11 cellular contexts compared by ENCODE assay signal in the genomic region with DNA sequence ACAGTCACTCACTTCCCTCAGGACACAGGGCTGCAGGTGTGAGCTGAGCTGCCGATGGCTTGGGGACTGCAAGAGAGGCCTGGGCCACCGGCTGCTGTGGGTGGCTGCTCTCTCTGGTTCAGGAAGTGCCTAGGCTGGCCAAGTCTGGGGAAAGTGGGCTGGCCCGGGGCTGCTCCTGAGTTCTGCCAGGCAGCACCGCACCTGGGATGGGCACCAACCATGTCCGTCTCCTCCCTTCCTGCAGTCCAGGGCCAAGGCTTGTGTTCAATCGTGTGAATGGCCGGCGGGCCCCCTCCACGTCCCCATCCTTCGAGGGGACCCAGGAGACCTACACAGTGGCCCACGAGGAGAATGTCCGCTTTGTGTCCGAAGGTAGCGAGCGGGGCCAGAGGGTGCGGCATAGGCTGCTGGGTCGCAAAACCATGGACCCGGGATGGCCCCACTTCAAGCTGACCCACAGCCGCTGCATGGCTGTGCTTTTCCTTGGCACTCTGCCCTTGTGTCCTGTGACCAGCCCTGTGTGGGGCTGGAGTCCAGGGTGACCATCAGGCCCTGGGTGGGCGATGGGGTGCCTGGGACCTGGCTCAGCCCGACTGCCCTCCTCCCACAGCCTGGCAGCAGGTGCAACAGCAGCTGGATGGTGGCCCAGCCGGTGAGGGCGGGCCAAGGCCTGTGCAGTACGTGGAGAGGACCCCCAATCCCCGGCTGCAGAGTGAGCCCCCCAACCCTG. TPM values are rescaled to one million over a fixed set of nuclear protein-coding genes. Genes with fewer than 3 reads are reported as not detected.
A peak's percentile ranks its signal among the peaks of the same experiment; 100 is the strongest.
DNase-seq lines count a peak whose midpoint lies in the region; ATAC-seq and TF ChIP-seq lines count a peak whose summit lies in the region.
"Had no signal": no experiment of that assay in that cellular context is flagged by ENCODE, and none has a peak within 500 bp of the region (broad histone marks: within the 10 kb centered on the region; RNA-seq: fewer than 3 reads in every experiment).

No MANE protein-coding gene starts in this region.

- peak overlapping the region; percentile 55 for H3K27ac Mint-ChIP-seq in activated T-cell treated with anti-CD3 and anti-CD28 coated beads, Interleukin-2, amount 50 U/mL, for 24 hours
- no peak overlapping the region for H3K27ac Mint-ChIP-seq in activated T-cell treated with anti-CD3 and anti-CD28 coated beads, Interleukin-2, amount 50 U/mL, for 72 hours
- H3K27ac Mint-ChIP-seq in activated T-helper 17 cell treated with anti-CD3 and anti-CD28 coated beads, Interleukin-2, amount 50 U/mL, for 72 hours = no peak overlapping the region

- H3K4me1 ChIP-seq in right lobe of liver (peaks cover 0 to 50% (median 17%) of the 10 kb centered on the region in 4 donors), subcutaneous abdominal adipose tissue (ENCODE audit: control insufficient read depth in 5 of 5, insufficient read depth in 5 of 5, low read length in 5 of 5) (peaks cover 0 to 63% (median 59%) of the 10 kb centered on the region in 5 donors)

- no peaks in the 10 kb centered on the region for H3K27me3 ChIP-seq in right lobe of liver
- H3K27me3 ChIP-seq in subcutaneous abdominal adipose tissue (ENCODE audit: control insufficient read depth in 5 of 5, insufficient read depth in 4 of 5, low read length in 5 of 5) = no peaks in the 10 kb centered on the region
- H3K27me3 ChIP-seq: neutrophil had no signal

- no peaks in the 10 kb centered on the region for H3K27me3 Mint-ChIP-seq in activated T-cell treated with anti-CD3 and anti-CD28 coated beads, Interleukin-2, amount 50 U/mL, for 24 hours
- no peaks in the 10 kb centered on the region for H3K27me3 Mint-ChIP-seq in activated T-cell treated with anti-CD3 and anti-CD28 coated beads, Interleukin-2, amount 50 U/mL, for 72 hours (ENCODE audit: low read depth)
- H3K27me3 Mint-ChIP-seq in activated T-helper 17 cell treated with anti-CD3 and anti-CD28 coated beads, Interleukin-2, amount 50 U/mL, for 72 hours = no peaks in the 10 kb centered on the region
- no peaks in the 10 kb centered on the region for H3K27me3 Mint-ChIP-seq in activated T-cell treated with anti-CD3 and anti-CD28 coated beads, Interleukin-2, amount 50 U/mL, for 4 hours (ENCODE audit: low read depth)
- H3K27me3 Mint-ChIP-seq: stimulated activated naive CD8-positive, alpha-beta T cell treated with anti-CD3 and anti-CD28 coated beads, Interleukin-15, amount 100 ng/mL, for 72 hours had no signal

- peaks cover 54% of the 10 kb centered on the region for H3K36me3 Mint-ChIP-seq in activated T-cell treated with anti-CD3 and anti-CD28 coated beads, Interleukin-2, amount 50 U/mL, for 24 hours (ENCODE audit: low read depth)
- H3K36me3 Mint-ChIP-seq in activated T-cell treated with anti-CD3 and anti-CD28 coated beads, Interleukin-2, amount 50 U/mL, for 72 hours (ENCODE audit: insufficient read depth in 2 of 2) = no peaks in the 10 kb centered on the region
- H3K36me3 Mint-ChIP-seq in activated T-helper 17 cell treated with anti-CD3 and anti-CD28 coated beads, Interleukin-2, amount 50 U/mL, for 72 hours (ENCODE audit: low read depth) = peaks cover 11% of the 10 kb centered on the region
- H3K36me3 Mint-ChIP-seq in activated T-cell treated with anti-CD3 and anti-CD28 coated beads, Interleukin-2, amount 50 U/mL, for 4 hours (ENCODE audit: insufficient read depth) = no peaks in the 10 kb centered on the region

- peaks cover 36% of the 10 kb centered on the region for H3K4me1 Mint-ChIP-seq in activated T-cell treated with anti-CD3 and anti-CD28 coated beads, Interleukin-2, amount 50 U/mL, for 24 hours (ENCODE audit: low read depth)
- H3K4me1 Mint-ChIP-seq in activated T-cell treated with anti-CD3 and anti-CD28 coated beads, Interleukin-2, amount 50 U/mL, for 72 hours (ENCODE audit: low read depth) = peaks cover 22% of the 10 kb centered on the region
- H3K4me1 Mint-ChIP-seq in activated T-helper 17 cell treated with anti-CD3 and anti-CD28 coated beads, Interleukin-2, amount 50 U/mL, for 72 hours = peaks cover 8% of the 10 kb centered on the region
- peaks cover 21% of the 10 kb centered on the region for H3K4me1 Mint-ChIP-seq in activated T-cell treated with anti-CD3 and anti-CD28 coated beads, Interleukin-2, amount 50 U/mL, for 4 hours (ENCODE audit: low read depth)

- H3K9ac ChIP-seq in subcutaneous abdominal adipose tissue (ENCODE audit: low read length in 5 of 5) = peak overlapping the region in 1 of 5 donors; percentile 8

- intact Hi-C loops in right lobe of liver (cut with DNase I) = no loop called here

- H3K4me3 ChIP-seq in right lobe of liver (peak overlapping the region in 2 of 3 donors; percentile 72 to 88), subcutaneous abdominal adipose tissue (ENCODE audit: low read depth in 1 of 5, low read length in 5 of 5) (no peak overlapping the region)

- H3K9me3 ChIP-seq in right lobe of liver (no peaks in the 10 kb centered on the region), subcutaneous abdominal adipose tissue (ENCODE audit: control insufficient read depth in 5 of 5, low read length in 5 of 5) (no peaks in the 10 kb centered on the region)
- H3K9me3 ChIP-seq: neutrophil had no signal

- H3K27ac ChIP-seq in right lobe of liver (peak overlapping the region in 2 of 3 donors; percentile 86 to 94), subcutaneous abdominal adipose tissue (ENCODE audit: low read depth, low read length) (peak overlapping the region; percentile 64)

- ATAC-seq in activated T-cell treated with anti-CD3 and anti-CD28 coated beads, Interleukin-2, amount 50 U/mL, for 72 hours (replicated peaks in 1 of 2) = no peak
- ATAC-seq in activated T-helper 17 cell treated with anti-CD3 and anti-CD28 coated beads, Interleukin-2, amount 50 U/mL, for 72 hours (replicated peaks) = no peak
- peak; percentile 17 to 46 (median 36) for ATAC-seq in right lobe of liver
- no peak for ATAC-seq in activated T-cell treated with anti-CD3 and anti-CD28 coated beads, Interleukin-2, amount 50 U/mL, for 4 hours

- peak; percentile 34 for DNase-seq in activated T-cell treated with anti-CD3 and anti-CD28 coated beads, Interleukin-2, amount 50 U/mL, for 24 hours
- DNase-seq in activated T-cell treated with anti-CD3 and anti-CD28 coated beads, Interleukin-2, amount 50 U/mL, for 72 hours = no peak
- DNase-seq in right lobe of liver (peak; percentile 67 to 88 (median 85)), NCI-H1436 (lab: John Stamatoyannopoulos, UW) (no peak), iPS-NIHi7 (ENCODE audit: extremely low spot score) (no peak)
- DNase-seq in activated T-cell treated with anti-CD3 and anti-CD28 coated beads, Interleukin-2, amount 50 U/mL, for 4 hours = no peak

- 21% methylated on average over 8 of the region's 25 CpGs for WGBS in right lobe of liver (ENCODE audit: insufficient coverage, low coverage, low lambda C conversion rate, missing lambda C conversion rate)

- H3K36me3 ChIP-seq in right lobe of liver (no peaks in the 10 kb centered on the region), subcutaneous abdominal adipose tissue (ENCODE audit: control insufficient read depth in 5 of 5, insufficient read depth in 5 of 5, low read length in 5 of 5) (no peaks in the 10 kb centered on the region)
- H3K36me3 ChIP-seq: neutrophil had no signal

- no peak overlapping the region for H3K4me3 Mint-ChIP-seq in activated T-cell treated with anti-CD3 and anti-CD28 coated beads, Interleukin-2, amount 50 U/mL, for 24 hours
- no peak overlapping the region for H3K4me3 Mint-ChIP-seq in activated T-cell treated with anti-CD3 and anti-CD28 coated beads, Interleukin-2, amount 50 U/mL, for 72 hours
- peak overlapping the region; percentile 73 for H3K4me3 Mint-ChIP-seq in activated T-helper 17 cell treated with anti-CD3 and anti-CD28 coated beads, Interleukin-2, amount 50 U/mL, for 72 hours
- H3K4me3 Mint-ChIP-seq in activated T-cell treated with anti-CD3 and anti-CD28 coated beads, Interleukin-2, amount 50 U/mL, for 4 hours = no peak overlapping the region

- H3K9me3 Mint-ChIP-seq in activated T-cell treated with anti-CD3 and anti-CD28 coated beads, Interleukin-2, amount 50 U/mL, for 24 hours = no peaks in the 10 kb centered on the region
- no peaks in the 10 kb centered on the region for H3K9me3 Mint-ChIP-seq in activated T-cell treated with anti-CD3 and anti-CD28 coated beads, Interleukin-2, amount 50 U/mL, for 72 hours
- H3K9me3 Mint-ChIP-seq in activated T-helper 17 cell treated with anti-CD3 and anti-CD28 coated beads, Interleukin-2, amount 50 U/mL, for 72 hours = no peaks in the 10 kb centered on the region
- H3K9me3 Mint-ChIP-seq in activated T-cell treated with anti-CD3 and anti-CD28 coated beads, Interleukin-2, amount 50 U/mL, for 4 hours = no peaks in the 10 kb centered on the region
- H3K9me3 Mint-ChIP-seq: stimulated activated naive CD8-positive, alpha-beta T cell treated with anti-CD3 and anti-CD28 coated beads, Interleukin-15, amount 100 ng/mL, for 72 hours; T-helper 2 cell treated with Interferon-gamma antibody and Interleukin-4, amounts not matched to agents 5 μg/mL and 100 μg/mL, for 36 hours had no signal

- no peak for TF ChIP-seq CTCF in right lobe of liver (IDR thresholded peaks at IDR 0.05)

- peak; percentile 33 for TF ChIP-seq POLR2A in right lobe of liver (IDR thresholded peaks at IDR 0.05)

RNA-seq across cellular contexts. Expression of a gene that starts 1.8 kb away (rescaled TPM):
- total RNA-seq in activated T-cell treated with anti-CD3 and anti-CD28 coated beads, Interleukin-2, amount 50 U/mL, for 72 hours = 10 to 100 TPM; 40.3 to 47.7 TPM
- 10 to 100 TPM; 50.7 to 93.9 TPM for total RNA-seq in activated T-helper 17 cell treated with anti-CD3 and anti-CD28 coated beads, Interleukin-2, amount 50 U/mL, for 72 hours
- 10 to 100 TPM in 4 of 6 experiments, 1 to 10 TPM in 2; 7.2 to 18.1 (median 11.8) TPM for total RNA-seq in right lobe of liver
- total RNA-seq in activated T-cell treated with anti-CD3 and anti-CD28 coated beads, Interleukin-2, amount 50 U/mL, for 4 hours = 100 to 1,000 TPM in 1 of 3 donors, 10 to 100 TPM in 2; 81.0 to 104 (median 87.8) TPM

RNA-seq across cellular contexts. Expression of a gene that starts 5.7 kb away (rescaled TPM):
- 10 to 100 TPM; 27.9 to 34.4 TPM for total RNA-seq in activated T-cell treated with anti-CD3 and anti-CD28 coated beads, Interleukin-2, amount 50 U/mL, for 72 hours
- total RNA-seq in activated T-helper 17 cell treated with anti-CD3 and anti-CD28 coated beads, Interleukin-2, amount 50 U/mL, for 72 hours = 10 to 100 TPM; 29.2 to 54.5 TPM
- 100 to 1,000 TPM in 2 of 6 experiments, 10 to 100 TPM in 4; 48.8 to 130 (median 76.7) TPM for total RNA-seq in right lobe of liver
- total RNA-seq in activated T-cell treated with anti-CD3 and anti-CD28 coated beads, Interleukin-2, amount 50 U/mL, for 4 hours = 100 to 1,000 TPM in 1 of 3 donors, 10 to 100 TPM in 2; 83.1 to 104 (median 88.2) TPM

RNA-seq across cellular contexts. Expression of a gene that starts 11.2 kb away (rescaled TPM):
- 10 to 100 TPM; 55.4 to 57.4 TPM for total RNA-seq in activated T-cell treated with anti-CD3 and anti-CD28 coated beads, Interleukin-2, amount 50 U/mL, for 72 hours
- 100 to 1,000 TPM in 1 of 2 donors, 10 to 100 TPM in 1; 87.4 to 115 TPM for total RNA-seq in activated T-helper 17 cell treated with anti-CD3 and anti-CD28 coated beads, Interleukin-2, amount 50 U/mL, for 72 hours
- total RNA-seq in right lobe of liver = 100 to 1,000 TPM in 1 of 6 experiments, 10 to 100 TPM in 5; 22.7 to 126 (median 32.6) TPM
- total RNA-seq in activated T-cell treated with anti-CD3 and anti-CD28 coated beads, Interleukin-2, amount 50 U/mL, for 4 hours = 100 to 1,000 TPM; 132 to 174 (median 159) TPM

RNA-seq across cellular contexts. Expression of a gene that starts 16.6 kb away (rescaled TPM):
- total RNA-seq in activated T-cell treated with anti-CD3 and anti-CD28 coated beads, Interleukin-2, amount 50 U/mL, for 72 hours = under 1 TPM; 0.49 to 0.72 TPM
- under 1 TPM; 0.45 to 0.53 TPM for total RNA-seq in activated T-helper 17 cell treated with anti-CD3 and anti-CD28 coated beads, Interleukin-2, amount 50 U/mL, for 72 hours
- under 1 TPM; 0.43 to 0.70 (median 0.56) TPM for total RNA-seq in right lobe of liver
- under 1 TPM; 0.40 to 0.71 (median 0.49) TPM for total RNA-seq in activated T-cell treated with anti-CD3 and anti-CD28 coated beads, Interleukin-2, amount 50 U/mL, for 4 hours

RNA-seq across cellular contexts. Expression of a gene that starts 20.6 kb away (rescaled TPM):
- 100 to 1,000 TPM; 110 to 115 TPM for total RNA-seq in activated T-cell treated with anti-CD3 and anti-CD28 coated beads, Interleukin-2, amount 50 U/mL, for 72 hours
- total RNA-seq in activated T-helper 17 cell treated with anti-CD3 and anti-CD28 coated beads, Interleukin-2, amount 50 U/mL, for 72 hours = 100 to 1,000 TPM; 134 to 149 TPM
- total RNA-seq in right lobe of liver = 10 to 100 TPM; 28.5 to 44.8 (median 40.3) TPM
- 100 to 1,000 TPM; 212 to 215 (median 212) TPM for total RNA-seq in activated T-cell treated with anti-CD3 and anti-CD28 coated beads, Interleukin-2, amount 50 U/mL, for 4 hours

Comparison
In these comparisons a context has a peak if more than half of its experiments do, and no peak if none do; other contexts are left out.
1. DNase-seq: peak in activated T-cell treated with anti-CD3 and anti-CD28 coated beads, Interleukin-2, amount 50 U/mL, for 24 hours (single experiment) and right lobe of liver (3 of 3); none in activated T-cell treated with anti-CD3 and anti-CD28 coated beads, Interleukin-2, amount 50 U/mL, for 72 hours (0 of 2), NCI-H1436 (single experiment), iPS-NIHi7 (single experiment) and activated T-cell treated with anti-CD3 and anti-CD28 coated beads, Interleukin-2, amount 50 U/mL, for 4 hours (single experiment).
2. ATAC-seq: peak in right lobe of liver (4 of 4); none in activated T-cell treated with anti-CD3 and anti-CD28 coated beads, Interleukin-2, amount 50 U/mL, for 72 hours (0 of 2), activated T-helper 17 cell treated with anti-CD3 and anti-CD28 coated beads, Interleukin-2, amount 50 U/mL, for 72 hours (single experiment) and activated T-cell treated with anti-CD3 and anti-CD28 coated beads, Interleukin-2, amount 50 U/mL, for 4 hours (0 of 2).
3. H3K4me3 ChIP-seq: peak in right lobe of liver (2 of 3); none in subcutaneous abdominal adipose tissue (0 of 5).